26 cellular contexts compared by ENCODE assay signal in the genomic region with DNA sequence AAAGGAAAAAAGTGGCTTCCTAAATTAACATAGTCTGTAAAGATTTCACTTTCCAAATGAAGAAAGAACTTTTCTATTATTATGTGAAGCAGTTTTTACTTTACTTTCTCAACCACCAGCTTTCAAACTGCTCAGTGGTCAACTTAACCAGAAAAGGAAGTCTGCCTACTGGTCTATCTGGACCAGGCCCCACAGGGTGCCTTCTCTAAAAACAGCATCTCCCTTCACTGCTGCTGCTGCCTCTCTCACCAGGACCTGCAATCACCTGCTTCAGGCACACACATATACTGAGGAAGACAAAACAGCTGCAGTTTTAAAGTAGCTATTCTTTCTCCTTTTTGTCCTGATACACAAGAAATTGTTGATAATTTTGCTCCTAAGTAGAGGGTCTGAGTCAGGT.
"Had no signal": no experiment of that assay in that cellular context is flagged by ENCODE, and none has a peak within 500 bp of the region (broad histone marks: within the 10 kb centered on the region; RNA-seq: fewer than 3 reads in every experiment).

No MANE protein-coding gene starts in this region.

- H3K27me3 ChIP-seq: ovary, right lobe of liver, sigmoid colon, stomach, thyroid gland, tibial nerve, upper lobe of left lung, vagina had no signal

- ATAC-seq: natural killer cell treated with Interleukin-12 subunit alpha and Interleukin-12 subunit beta and Interleukin-15 and Interleukin-18, amount 100 ng/mL, for 72 hours; psoas muscle; right cardiac atrium; right lobe of liver; stimulated activated effector memory CD8-positive, alpha-beta T cell treated with anti-CD3 and anti-CD28 coated beads, Interleukin-12 subunit alpha, Interleukin-12 subunit beta, amount 100 ng/mL, for 72 hours; stimulated activated naive B cell treated with anti-CD40 and anti-IgM and Interleukin-4, amounts not matched to agents 10 μg/mL and 1 μg/mL and 100 μg/mL, for 72 hours had no signal

- H3K27ac ChIP-seq: ovary, parathyroid adenoma, psoas muscle, right lobe of liver, sigmoid colon, stomach, thoracic aorta, thyroid gland, tibial nerve, upper lobe of left lung, vagina had no signal

- FAIRE-seq: small intestine, urothelium cell line had no signal

- H3K4me1 ChIP-seq: parathyroid adenoma, psoas muscle, right lobe of liver, sigmoid colon, stomach, thyroid gland, tibial nerve, upper lobe of left lung, vagina had no signal

- H3K36me3 ChIP-seq: ovary, right lobe of liver, sigmoid colon, stomach, thoracic aorta, thyroid gland, tibial nerve, upper lobe of left lung, vagina had no signal

- DNase-seq: nephron progenitor cell; occipital lobe; ovary; posterior cingulate gyrus; psoas muscle; right cardiac atrium; right lobe of liver; sigmoid colon; small intestine; stimulated activated CD4-positive, alpha-beta T cell treated with anti-CD3 and anti-CD28 coated beads, Interleukin-15, amount 100 ng/mL, for 24 hours; stimulated activated CD4-positive, alpha-beta T cell treated with anti-CD3 and anti-CD28 coated beads, Interleukin-2, amount 100 ng/mL, for 24 hours; stimulated activated CD4-positive, alpha-beta T cell treated with anti-CD3 and anti-CD28 coated beads, Interleukin-2, amount 100 ng/mL, for 48 hours; stimulated activated CD4-positive, alpha-beta T cell treated with anti-CD3 and anti-CD28 coated beads, Interleukin-4, amount 100 ng/mL, for 24 hours; stimulated activated naive B cell treated with anti-CD40 and anti-IgM and Interleukin-4, amounts not matched to agents 10 μg/mL and 1 μg/mL and 100 μg/mL, for 72 hours; stimulated activated naive CD4-positive, alpha-beta T cell treated with Interleukin-2 at 50 U/mL for 16 hours; stomach; thyroid gland; trophoblast cell; upper lobe of left lung had no signal

- H3K9ac ChIP-seq: parathyroid adenoma had no signal

- H3K79me2 ChIP-seq: parathyroid adenoma had no signal

- H3K9me3 ChIP-seq: ovary, psoas muscle, right lobe of liver, sigmoid colon, stomach, thoracic aorta, thyroid gland, tibial nerve, upper lobe of left lung, vagina had no signal

- H2AFZ ChIP-seq: parathyroid adenoma had no signal

- H3K4me3 ChIP-seq: ovary, psoas muscle, right lobe of liver, sigmoid colon, stomach, thoracic aorta, thyroid gland, tibial nerve, upper lobe of left lung, vagina had no signal
